In the genomic region with DNA sequence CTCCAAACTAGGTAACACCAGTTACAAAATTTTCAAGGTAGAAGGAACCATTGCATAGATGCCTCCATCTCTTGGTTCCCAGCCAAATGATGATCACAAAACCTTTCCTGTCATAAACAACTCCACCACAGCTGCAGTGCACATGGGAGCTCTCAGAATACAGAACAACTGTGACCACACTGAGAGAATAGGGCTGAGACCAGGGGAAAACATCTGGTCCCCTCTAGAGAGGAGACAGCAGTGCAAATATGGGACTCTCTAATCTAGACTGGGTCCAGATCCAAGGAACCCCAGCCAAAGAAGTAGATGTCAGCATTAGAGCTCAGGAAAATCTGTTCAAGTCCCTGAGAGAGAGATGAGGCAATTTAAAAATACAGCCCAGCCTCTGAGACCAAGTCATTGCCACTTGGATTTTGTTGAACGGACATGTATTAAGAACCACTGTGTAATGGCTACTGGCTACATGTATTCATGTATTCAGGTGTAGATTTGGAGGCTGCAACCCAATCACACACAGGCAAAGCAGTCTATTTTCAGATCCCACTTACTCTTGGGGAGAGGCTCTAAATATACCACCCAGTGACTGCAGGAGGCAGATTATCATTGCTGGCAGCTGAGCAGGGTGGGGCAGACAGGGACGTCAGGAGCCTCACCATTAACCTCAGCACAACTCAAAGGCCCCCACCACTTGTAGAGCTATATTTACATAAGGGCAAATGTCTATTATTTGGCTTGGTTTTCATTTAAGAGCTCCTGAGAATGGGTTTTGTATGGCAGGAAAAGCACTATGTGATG, we compare ENCODE assay signal across 31 cellular contexts. TPM values are rescaled to one million over a fixed set of nuclear protein-coding genes. Genes with fewer than 3 reads are reported as not detected.
A peak's percentile ranks its signal among the peaks of the same experiment; 100 is the strongest.
DNase-seq lines count a peak whose midpoint lies in the region; ATAC-seq and TF ChIP-seq lines count a peak whose summit lies in the region.
"Had no signal": no experiment of that assay in that cellular context is flagged by ENCODE, and none has a peak within 500 bp of the region (broad histone marks: within the 10 kb centered on the region; RNA-seq: fewer than 3 reads in every experiment).

No MANE protein-coding gene starts in this region.

- TF ChIP-seq EP300 in gastroesophageal sphincter (IDR thresholded peaks at IDR 0.05) (no peak), upper lobe of left lung (IDR thresholded peaks at IDR 0.05) (no peak)

- no peak for TF ChIP-seq POLR2A in gastroesophageal sphincter (IDR thresholded peaks at IDR 0.05)
- no peak for TF ChIP-seq POLR2A in upper lobe of left lung (IDR thresholded peaks at IDR 0.05)

- H3K4me3 ChIP-seq in gastroesophageal sphincter = no peak overlapping the region
- H3K4me3 ChIP-seq in psoas muscle = no peak overlapping the region
- no peak overlapping the region for H3K4me3 ChIP-seq in upper lobe of left lung
- H3K4me3 ChIP-seq: A549, adrenal gland, body of pancreas, neural progenitor cell had no signal

- no peaks in the 10 kb centered on the region for H3K4me1 Mint-ChIP-seq in activated T-cell treated with anti-CD3 and anti-CD28 coated beads, Interleukin-2, amount 50 U/mL, for 72 hours (ENCODE audit: low read depth)
- H3K4me1 Mint-ChIP-seq: activated CD4-positive, alpha-beta T cell treated with anti-CD3 and anti-CD28 coated beads, Interleukin-2, amount 10 ng/mL, durations not matched to agents 24 days and 14 days; memory B cell; stimulated activated effector memory CD8-positive, alpha-beta T cell treated with anti-CD3 and anti-CD28 coated beads, Interleukin-12 subunit alpha, Interleukin-12 subunit beta, amount 100 ng/mL, for 72 hours had no signal

- peak; percentile 51 for ATAC-seq in gastroesophageal sphincter
- peak in 3 of 4 donors; percentile 40 to 84 (median 77) for ATAC-seq in psoas muscle
- ATAC-seq in activated T-cell treated with anti-CD3 and anti-CD28 coated beads, Interleukin-2, amount 50 U/mL, for 72 hours (replicated peaks in 1 of 2) = no peak
- ATAC-seq in upper lobe of left lung (ENCODE audit: low FRiP score in 2 of 2) = no peak
- ATAC-seq: A549; body of pancreas; CD8-positive, alpha-beta T cell; PC-3; sciatic nerve had no signal

- H3K9me3 ChIP-seq in gastroesophageal sphincter (no peaks in the 10 kb centered on the region), psoas muscle (no peaks in the 10 kb centered on the region), upper lobe of left lung (no peaks in the 10 kb centered on the region)
- H3K9me3 ChIP-seq: A549, adrenal gland, body of pancreas had no signal

- H3K27me3 ChIP-seq in gastroesophageal sphincter (peaks cover 5% of the 10 kb centered on the region), psoas muscle (ENCODE audit: insufficient read depth in 3 of 3, low read length in 2 of 3) (no peaks in the 10 kb centered on the region), upper lobe of left lung (no peaks in the 10 kb centered on the region)
- H3K27me3 ChIP-seq: body of pancreas had no signal

- peak; percentile 7 for DNase-seq in NCI-H2171 treated with DMSO at 0.1 percent for 48 hours (lab: John Stamatoyannopoulos, UW)
- no peak for DNase-seq in NCI-H2171 (lab: John Stamatoyannopoulos, UW)
- DNase-seq in NCI-H82 (lab: John Stamatoyannopoulos, UW) = peak; percentile 69
- DNase-seq in psoas muscle = no peak
- no peak for DNase-seq in C1 segment of cervical spinal cord (lab: John Stamatoyannopoulos, UW)
- no peak for DNase-seq in activated T-cell treated with anti-CD3 and anti-CD28 coated beads, Interleukin-2, amount 50 U/mL, for 72 hours
- DNase-seq in upper lobe of left lung = no peak
- DNase-seq: activated CD4-positive, alpha-beta T cell treated with anti-CD3 and anti-CD28 coated beads, Interleukin-2, amount 10 ng/mL, durations not matched to agents 24 days and 14 days; activated naive CD4-positive, alpha-beta T cell treated with Interleukin-2 at 50 U/mL for 16 hours; activated T-cell treated with anti-CD3 and anti-CD28 coated beads, Interleukin-2, amount 50 U/mL, for 24 hours; adrenal gland; body of pancreas; CD8-positive, alpha-beta T cell; DMS79; NCI-H1105; NCI-H2107; NK-92 treated with Interleukin-12 subunit alpha and Interleukin-12 subunit beta, amount 100 ng/mL, for 24 hours; PC-3; stimulated activated CD4-positive, alpha-beta T cell treated with anti-CD3 and anti-CD28 coated beads, Interleukin-4, amount 100 ng/mL, for 24 hours; T-helper 9 cell; trophoblast cell had no signal

- peaks cover 19% of the 10 kb centered on the region for H3K27me3 Mint-ChIP-seq in activated T-cell treated with anti-CD3 and anti-CD28 coated beads, Interleukin-2, amount 50 U/mL, for 72 hours (ENCODE audit: low read depth)

- H3K9me3 Mint-ChIP-seq in activated T-cell treated with anti-CD3 and anti-CD28 coated beads, Interleukin-2, amount 50 U/mL, for 72 hours = no peaks in the 10 kb centered on the region
- H3K9me3 Mint-ChIP-seq: activated CD4-positive, alpha-beta T cell treated with anti-CD3 and anti-CD28 coated beads, Interleukin-2, amount 10 ng/mL, durations not matched to agents 24 days and 14 days; activated T-cell treated with anti-CD3 and anti-CD28 coated beads, Interleukin-2, amount 50 U/mL, for 24 hours; CD8-positive, alpha-beta T cell; neural progenitor cell; stimulated activated effector memory CD8-positive, alpha-beta T cell treated with anti-CD3 and anti-CD28 coated beads, Interleukin-12 subunit alpha, Interleukin-12 subunit beta, amount 100 ng/mL, for 72 hours had no signal

- 44% methylated on average over 2 of the region's 2 CpGs; no CpG with 5 or more reads in 1 of the 2 donors for WGBS in gastroesophageal sphincter (ENCODE audit: low coverage in 1 of 2), 2 donors
- 18 to 27% (median 26%) methylated on average over 2 of the region's 2 CpGs for WGBS in psoas muscle, 3 donors
- WGBS in upper lobe of left lung, 2 donors = 74 to 100% methylated on average over 1 to 2 of the region's 2 CpGs

- TF ChIP-seq CTCF in gastroesophageal sphincter (IDR thresholded peaks at IDR 0.05) (no peak), psoas muscle (IDR thresholded peaks at IDR 0.05) (no peak), upper lobe of left lung (IDR thresholded peaks at IDR 0.05) (no peak)

- no peak overlapping the region for H3K27ac Mint-ChIP-seq in activated T-cell treated with anti-CD3 and anti-CD28 coated beads, Interleukin-2, amount 50 U/mL, for 72 hours
- H3K27ac Mint-ChIP-seq: activated CD4-positive, alpha-beta T cell treated with anti-CD3 and anti-CD28 coated beads, Interleukin-2, amount 10 ng/mL, durations not matched to agents 24 days and 14 days; activated T-cell treated with anti-CD3 and anti-CD28 coated beads, Interleukin-2, amount 50 U/mL, for 24 hours; CD8-positive, alpha-beta T cell; memory B cell; neural progenitor cell; stimulated activated effector memory CD8-positive, alpha-beta T cell treated with anti-CD3 and anti-CD28 coated beads, Interleukin-12 subunit alpha, Interleukin-12 subunit beta, amount 100 ng/mL, for 72 hours had no signal

- H3K4me1 ChIP-seq in gastroesophageal sphincter (no peaks in the 10 kb centered on the region), psoas muscle (peaks cover 7% of the 10 kb centered on the region), upper lobe of left lung (no peaks in the 10 kb centered on the region)
- H3K4me1 ChIP-seq: A549, adrenal gland, body of pancreas, parathyroid adenoma had no signal

- intact Hi-C loops in psoas muscle (cut with DNase I) = no loop called here

- H3K4me3 Mint-ChIP-seq in activated T-cell treated with anti-CD3 and anti-CD28 coated beads, Interleukin-2, amount 50 U/mL, for 72 hours = no peak overlapping the region
- H3K4me3 Mint-ChIP-seq: activated CD4-positive, alpha-beta T cell treated with anti-CD3 and anti-CD28 coated beads, Interleukin-2, amount 10 ng/mL, durations not matched to agents 24 days and 14 days; activated T-cell treated with anti-CD3 and anti-CD28 coated beads, Interleukin-2, amount 50 U/mL, for 24 hours; CD8-positive, alpha-beta T cell; memory B cell; neural progenitor cell; stimulated activated effector memory CD8-positive, alpha-beta T cell treated with anti-CD3 and anti-CD28 coated beads, Interleukin-12 subunit alpha, Interleukin-12 subunit beta, amount 100 ng/mL, for 72 hours had no signal

- no peaks in the 10 kb centered on the region for H3K36me3 Mint-ChIP-seq in activated T-cell treated with anti-CD3 and anti-CD28 coated beads, Interleukin-2, amount 50 U/mL, for 72 hours (ENCODE audit: insufficient read depth in 2 of 2)
- H3K36me3 Mint-ChIP-seq: CD8-positive, alpha-beta T cell; memory B cell; neural progenitor cell; stimulated activated effector memory CD8-positive, alpha-beta T cell treated with anti-CD3 and anti-CD28 coated beads, Interleukin-12 subunit alpha, Interleukin-12 subunit beta, amount 100 ng/mL, for 72 hours had no signal

- H3K36me3 ChIP-seq in gastroesophageal sphincter (no peaks in the 10 kb centered on the region), psoas muscle (ENCODE audit: insufficient read depth in 1 of 2, low read depth in 1 of 2) (no peaks in the 10 kb centered on the region), upper lobe of left lung (no peaks in the 10 kb centered on the region)
- H3K36me3 ChIP-seq: adrenal gland, neural progenitor cell had no signal

- H3K27ac ChIP-seq in gastroesophageal sphincter = no peak overlapping the region
- no peak overlapping the region for H3K27ac ChIP-seq in psoas muscle
- H3K27ac ChIP-seq in upper lobe of left lung = no peak overlapping the region
- H3K27ac ChIP-seq: A549, adrenal gland, body of pancreas, neural progenitor cell, parathyroid adenoma, VCaP had no signal

RNA-seq across cellular contexts. Expression of gene RXRG, which starts 7.6 kb away (rescaled TPM):
- total RNA-seq in gastroesophageal sphincter = 1 to 10 TPM; 2.4 to 6.4 (median 2.7) TPM
- 10 to 100 TPM in 2 of 4 donors, 1 to 10 TPM in 2; 2.8 to 20.4 (median 10.7) TPM for total RNA-seq in psoas muscle
- polyA plus RNA-seq in psoas muscle = 10 to 100 TPM in 2 of 3 donors, 1 to 10 TPM in 1; 7.1 to 45.9 (median 17.4) TPM
- not detected for total RNA-seq in activated T-cell treated with anti-CD3 and anti-CD28 coated beads, Interleukin-2, amount 50 U/mL, for 72 hours
- total RNA-seq in upper lobe of left lung = 1 to 10 TPM in 4 of 6 donors, not detected in 2; 2.3 to 6.1 (median 3.4) TPM
- total RNA-seq: activated CD4-positive, alpha-beta T cell treated with anti-CD3 and anti-CD28 coated beads, Interleukin-2, amount 10 ng/mL, durations not matched to agents 24 days and 14 days; CD8-positive, alpha-beta T cell; chondrocyte; H4; PC-3 had no signal
- polyA plus RNA-seq: A549 had no signal

Comparison
In these comparisons a context has a peak if more than half of its experiments do, and no peak if none do; other contexts are left out.
1. DNase-seq: peak in NCI-H2171 treated with DMSO at 0.1 percent for 48 hours (single experiment) and NCI-H82 (single experiment); none in NCI-H2171 (single experiment), psoas muscle (0 of 2), C1 segment of cervical spinal cord (0 of 14), activated T-cell treated with anti-CD3 and anti-CD28 coated beads, Interleukin-2, amount 50 U/mL, for 72 hours (0 of 2) and upper lobe of left lung (0 of 2).
2. ATAC-seq: peak in gastroesophageal sphincter (single experiment) and psoas muscle (3 of 4); none in activated T-cell treated with anti-CD3 and anti-CD28 coated beads, Interleukin-2, amount 50 U/mL, for 72 hours (0 of 2) and upper lobe of left lung (0 of 2).